Comparison of ENCODE assay signal across 1 cellular context in the genomic region with DNA sequence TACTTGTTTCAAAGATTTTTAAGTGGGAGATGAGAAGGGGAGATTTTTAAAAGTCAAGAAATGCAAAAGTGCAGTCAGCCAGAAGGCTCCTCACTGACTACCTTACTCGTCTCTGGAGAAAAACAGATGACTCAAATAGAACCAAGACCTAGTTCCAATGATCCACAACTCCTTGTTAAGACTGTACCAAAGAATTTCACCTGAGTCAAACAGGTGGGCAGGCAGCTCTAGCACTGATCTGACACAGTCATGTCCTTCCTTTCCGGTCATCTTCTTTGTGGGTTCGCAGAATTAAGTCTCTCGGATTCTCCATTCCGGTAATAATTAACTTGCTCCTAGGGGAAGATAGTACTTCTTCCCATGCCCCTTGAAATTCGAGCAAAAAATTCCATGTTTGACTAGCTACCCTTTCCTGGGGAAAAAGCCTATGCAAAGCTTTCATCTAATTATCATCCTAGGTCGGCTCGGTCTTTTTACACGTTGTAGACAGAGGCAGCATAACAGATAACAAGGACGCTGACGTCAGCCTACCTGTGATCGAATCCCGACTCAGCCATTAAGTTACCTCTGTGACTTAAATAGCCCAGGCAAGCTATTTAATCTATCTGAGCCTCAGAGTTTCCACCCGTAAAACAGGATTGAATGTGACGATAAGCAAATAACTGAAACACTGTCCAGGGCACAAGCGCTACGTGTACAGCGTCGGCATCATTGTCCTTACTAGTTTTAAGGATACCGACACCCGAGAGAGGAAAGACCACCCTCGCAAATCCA.
TF ChIP-seq lines count a peak whose summit lies in the region.

No MANE protein-coding gene starts in this region.

TF ChIP-seq in HepG2, 621 proteins besides CTCF, POLR2A, EP300 and RAD21 (continued from another document):
- TF ChIP-seq MIER2 (CRISPR knock-in tag; IDR thresholded peaks at IDR 0.05), result no peak
- TF ChIP-seq, protein P1, sequence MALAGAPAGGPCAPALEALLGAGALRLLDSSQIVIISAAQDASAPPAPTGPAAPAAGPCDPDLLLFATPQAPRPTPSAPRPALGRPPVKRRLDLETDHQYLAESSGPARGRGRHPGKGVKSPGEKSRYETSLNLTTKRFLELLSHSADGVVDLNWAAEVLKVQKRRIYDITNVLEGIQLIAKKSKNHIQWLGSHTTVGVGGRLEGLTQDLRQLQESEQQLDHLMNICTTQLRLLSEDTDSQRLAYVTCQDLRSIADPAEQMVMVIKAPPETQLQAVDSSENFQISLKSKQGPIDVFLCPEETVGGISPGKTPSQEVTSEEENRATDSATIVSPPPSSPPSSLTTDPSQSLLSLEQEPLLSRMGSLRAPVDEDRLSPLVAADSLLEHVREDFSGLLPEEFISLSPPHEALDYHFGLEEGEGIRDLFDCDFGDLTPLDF (CRISPR knock-in tag; IDR thresholded peaks at IDR 0.05), result no peak; the same call in 1 of the 2 replicates
- no peak for TF ChIP-seq FOSL1 (CRISPR knock-in tag; IDR thresholded peaks at IDR 0.05; ENCODE audit: borderline replicate concordance)
- TF ChIP-seq, protein P2, sequence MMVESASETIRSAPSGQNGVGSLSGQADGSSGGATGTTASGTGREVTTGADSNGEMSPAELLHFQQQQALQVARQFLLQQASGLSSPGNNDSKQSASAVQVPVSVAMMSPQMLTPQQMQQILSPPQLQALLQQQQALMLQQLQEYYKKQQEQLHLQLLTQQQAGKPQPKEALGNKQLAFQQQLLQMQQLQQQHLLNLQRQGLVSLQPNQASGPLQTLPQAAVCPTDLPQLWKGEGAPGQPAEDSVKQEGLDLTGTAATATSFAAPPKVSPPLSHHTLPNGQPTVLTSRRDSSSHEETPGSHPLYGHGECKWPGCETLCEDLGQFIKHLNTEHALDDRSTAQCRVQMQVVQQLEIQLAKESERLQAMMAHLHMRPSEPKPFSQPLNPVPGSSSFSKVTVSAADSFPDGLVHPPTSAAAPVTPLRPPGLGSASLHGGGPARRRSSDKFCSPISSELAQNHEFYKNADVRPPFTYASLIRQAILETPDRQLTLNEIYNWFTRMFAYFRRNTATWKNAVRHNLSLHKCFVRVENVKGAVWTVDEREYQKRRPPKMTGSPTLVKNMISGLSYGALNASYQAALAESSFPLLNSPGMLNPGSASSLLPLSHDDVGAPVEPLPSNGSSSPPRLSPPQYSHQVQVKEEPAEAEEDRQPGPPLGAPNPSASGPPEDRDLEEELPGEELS (CRISPR knock-in tag; IDR thresholded peaks at IDR 0.05), result no peak
- no peak for TF ChIP-seq KDM5B (CRISPR knock-in tag; IDR thresholded peaks at IDR 0.05; ENCODE audit: borderline replicate concordance)
- TF ChIP-seq SP2 (CRISPR knock-in tag; IDR thresholded peaks at IDR 0.05), result no peak
- TF ChIP-seq SYNCRIP (IDR thresholded peaks at IDR 0.05; ENCODE audit: insufficient read depth, low read depth, low read length), result no peak
- TF ChIP-seq, protein P3, sequence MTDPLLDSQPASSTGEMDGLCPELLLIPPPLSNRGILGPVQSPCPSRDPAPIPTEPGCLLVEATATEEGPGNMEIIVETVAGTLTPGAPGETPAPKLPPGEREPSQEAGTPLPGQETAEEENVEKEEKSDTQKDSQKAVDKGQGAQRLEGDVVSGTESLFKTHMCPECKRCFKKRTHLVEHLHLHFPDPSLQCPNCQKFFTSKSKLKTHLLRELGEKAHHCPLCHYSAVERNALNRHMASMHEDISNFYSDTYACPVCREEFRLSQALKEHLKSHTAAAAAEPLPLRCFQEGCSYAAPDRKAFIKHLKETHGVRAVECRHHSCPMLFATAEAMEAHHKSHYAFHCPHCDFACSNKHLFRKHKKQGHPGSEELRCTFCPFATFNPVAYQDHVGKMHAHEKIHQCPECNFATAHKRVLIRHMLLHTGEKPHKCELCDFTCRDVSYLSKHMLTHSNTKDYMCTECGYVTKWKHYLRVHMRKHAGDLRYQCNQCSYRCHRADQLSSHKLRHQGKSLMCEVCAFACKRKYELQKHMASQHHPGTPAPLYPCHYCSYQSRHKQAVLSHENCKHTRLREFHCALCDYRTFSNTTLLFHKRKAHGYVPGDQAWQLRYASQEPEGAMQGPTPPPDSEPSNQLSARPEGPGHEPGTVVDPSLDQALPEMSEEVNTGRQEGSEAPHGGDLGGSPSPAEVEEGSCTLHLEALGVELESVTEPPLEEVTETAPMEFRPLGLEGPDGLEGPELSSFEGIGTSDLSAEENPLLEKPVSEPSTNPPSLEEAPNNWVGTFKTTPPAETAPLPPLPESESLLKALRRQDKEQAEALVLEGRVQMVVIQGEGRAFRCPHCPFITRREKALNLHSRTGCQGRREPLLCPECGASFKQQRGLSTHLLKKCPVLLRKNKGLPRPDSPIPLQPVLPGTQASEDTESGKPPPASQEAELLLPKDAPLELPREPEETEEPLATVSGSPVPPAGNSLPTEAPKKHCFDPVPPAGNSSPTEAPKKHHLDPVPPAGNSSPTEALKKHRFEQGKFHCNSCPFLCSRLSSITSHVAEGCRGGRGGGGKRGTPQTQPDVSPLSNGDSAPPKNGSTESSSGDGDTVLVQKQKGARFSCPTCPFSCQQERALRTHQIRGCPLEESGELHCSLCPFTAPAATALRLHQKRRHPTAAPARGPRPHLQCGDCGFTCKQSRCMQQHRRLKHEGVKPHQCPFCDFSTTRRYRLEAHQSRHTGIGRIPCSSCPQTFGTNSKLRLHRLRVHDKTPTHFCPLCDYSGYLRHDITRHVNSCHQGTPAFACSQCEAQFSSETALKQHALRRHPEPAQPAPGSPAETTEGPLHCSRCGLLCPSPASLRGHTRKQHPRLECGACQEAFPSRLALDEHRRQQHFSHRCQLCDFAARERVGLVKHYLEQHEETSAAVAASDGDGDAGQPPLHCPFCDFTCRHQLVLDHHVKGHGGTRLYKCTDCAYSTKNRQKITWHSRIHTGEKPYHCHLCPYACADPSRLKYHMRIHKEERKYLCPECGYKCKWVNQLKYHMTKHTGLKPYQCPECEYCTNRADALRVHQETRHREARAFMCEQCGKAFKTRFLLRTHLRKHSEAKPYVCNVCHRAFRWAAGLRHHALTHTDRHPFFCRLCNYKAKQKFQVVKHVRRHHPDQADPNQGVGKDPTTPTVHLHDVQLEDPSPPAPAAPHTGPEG (CRISPR knock-in tag; IDR thresholded peaks at IDR 0.05), result no peak
- TF ChIP-seq ZNF781 (CRISPR knock-in tag; IDR thresholded peaks at IDR 0.05; ENCODE audit: borderline replicate concordance, not compliant biosample characterization), result no peak
- no peak for TF ChIP-seq EED (CRISPR knock-in tag; IDR thresholded peaks at IDR 0.05)
